20 cellular contexts compared by ENCODE assay signal in the genomic region with DNA sequence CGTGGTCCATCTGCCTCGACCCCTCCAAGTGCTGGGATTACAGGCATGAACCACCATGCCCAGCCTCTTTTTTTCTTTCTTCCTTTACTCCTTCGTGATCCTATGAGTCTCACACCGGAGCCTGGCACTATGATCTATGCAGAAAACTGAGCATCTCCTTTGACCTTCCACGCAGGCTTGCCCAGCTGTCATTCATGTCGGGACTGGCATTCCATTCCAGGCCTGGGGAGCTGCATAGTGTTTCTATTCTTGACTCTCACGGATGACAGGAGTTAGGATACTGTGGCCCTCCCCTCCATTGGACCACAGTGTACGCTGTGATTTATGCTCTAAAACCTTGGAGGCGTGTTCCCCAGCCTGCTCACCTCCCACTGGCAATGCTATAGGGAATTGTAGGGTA.
A peak's percentile ranks its signal among the peaks of the same experiment; 100 is the strongest.
DNase-seq lines count a peak whose midpoint lies in the region; ATAC-seq and TF ChIP-seq lines count a peak whose summit lies in the region.
"Had no signal": no experiment of that assay in that cellular context is flagged by ENCODE, and none has a peak within 500 bp of the region (broad histone marks: within the 10 kb centered on the region; RNA-seq: fewer than 3 reads in every experiment).

No MANE protein-coding gene starts in this region.

- H3K36me3 ChIP-seq in endodermal cell (ENCODE audit: control insufficient read depth, insufficient read depth, low read length) (no peaks in the 10 kb centered on the region), upper lobe of right lung (no peaks in the 10 kb centered on the region), esophagus muscularis mucosa (no peaks in the 10 kb centered on the region)

- TF ChIP-seq EP300 in esophagus muscularis mucosa (IDR thresholded peaks at IDR 0.05): no peak

- no peak overlapping the region for H3K27ac ChIP-seq in endodermal cell (ENCODE audit: low read depth, low read length)
- no peak overlapping the region for H3K27ac ChIP-seq in upper lobe of right lung
- H3K27ac ChIP-seq in esophagus muscularis mucosa (replicated peaks in 1 of 4): no peak overlapping the region
- H3K27ac ChIP-seq: 22Rv1, C4-2B had no signal

- no peak overlapping the region for H3K27ac Mint-ChIP-seq in endodermal cell
- no peak overlapping the region for H3K27ac Mint-ChIP-seq in progenitor cell of endocrine pancreas

- no peak overlapping the region for H3K9ac ChIP-seq in endodermal cell (ENCODE audit: extremely low read depth, low read length, poor library complexity, severe bottlenecking)

- peaks cover 28% of the 10 kb centered on the region for H3K9me3 ChIP-seq in endodermal cell (ENCODE audit: control insufficient read depth, low read length)
- no peaks in the 10 kb centered on the region for H3K9me3 ChIP-seq in upper lobe of right lung
- peaks cover 0 to 23% (median 10%) of the 10 kb centered on the region in 4 donors for H3K9me3 ChIP-seq in esophagus muscularis mucosa

- peaks cover 4% of the 10 kb centered on the region for H3K36me3 Mint-ChIP-seq in endodermal cell (ENCODE audit: low read depth)
- no peaks in the 10 kb centered on the region for H3K36me3 Mint-ChIP-seq in progenitor cell of endocrine pancreas (ENCODE audit: insufficient read depth)

- peaks cover 32% of the 10 kb centered on the region for H3K9me3 Mint-ChIP-seq in endodermal cell
- peaks cover 14% of the 10 kb centered on the region for H3K9me3 Mint-ChIP-seq in progenitor cell of endocrine pancreas (ENCODE audit: low read depth)

- H3K4me3 Mint-ChIP-seq in endodermal cell (no peak overlapping the region), progenitor cell of endocrine pancreas (ENCODE audit: low read depth) (no peak overlapping the region)

- ATAC-seq in upper lobe of right lung: no peak
- ATAC-seq: HCT116 had no signal

- no peak for TF ChIP-seq POLR2A in esophagus muscularis mucosa (IDR thresholded peaks at IDR 0.05; ENCODE audit: low read depth)

- H3K27me3 Mint-ChIP-seq in endodermal cell (ENCODE audit: insufficient read depth): peaks cover 8% of the 10 kb centered on the region
- peaks cover 23% of the 10 kb centered on the region for H3K27me3 Mint-ChIP-seq in progenitor cell of endocrine pancreas

- H3K4me1 ChIP-seq in endodermal cell (ENCODE audit: control insufficient read depth, insufficient read depth, low read length) (no peaks in the 10 kb centered on the region), upper lobe of right lung (no peaks in the 10 kb centered on the region), esophagus muscularis mucosa (no peaks in the 10 kb centered on the region)

- 86 to 88% methylated on average over 8 to 9 of the region's 9 CpGs for WGBS in endodermal cell (ENCODE audit: insufficient coverage in 1 of 2, insufficient read length in 1 of 2), 2 experiments
- 80% methylated on average over 9 of the region's 9 CpGs for WGBS in esophagus muscularis mucosa

- H3K4me3 ChIP-seq in endodermal cell (ENCODE audit: low read length) (no peak overlapping the region), upper lobe of right lung (no peak overlapping the region), esophagus muscularis mucosa (no peak overlapping the region)

- TF ChIP-seq CTCF in endodermal cell (conservative IDR thresholded peaks at IDR 0.05) (no peak), progenitor cell of endocrine pancreas (IDR thresholded peaks at IDR 0.05; ENCODE audit: unreplicated experiment) (no peak), upper lobe of right lung (IDR thresholded peaks at IDR 0.05) (no peak), esophagus muscularis mucosa (IDR thresholded peaks at IDR 0.05) (no peak)

- no peaks in the 10 kb centered on the region for H3K4me1 Mint-ChIP-seq in endodermal cell
- no peaks in the 10 kb centered on the region for H3K4me1 Mint-ChIP-seq in progenitor cell of endocrine pancreas (ENCODE audit: low read depth)

- H3K27me3 ChIP-seq in endodermal cell (ENCODE audit: control insufficient read depth, insufficient read depth, low read length, poor library complexity, severe bottlenecking) (no peaks in the 10 kb centered on the region), upper lobe of right lung (no peaks in the 10 kb centered on the region), esophagus muscularis mucosa (peaks cover 0 to 55% (median 0%) of the 10 kb centered on the region in 4 donors)

- intact Hi-C loops in upper lobe of right lung (cut with DNase I): no loop called here
- intact Hi-C loops in esophagus muscularis mucosa (cut with DNase I): no loop called here

- DNase-seq in activated CD8-positive, alpha-beta memory T cell treated with anti-CD3 and anti-CD28 coated beads for 24 hours: peak; percentile 9
- DNase-seq in activated CD8-positive, alpha-beta memory T cell treated with anti-CD3 and anti-CD28 coated beads, Interleukin-2, amount 50 U/mL, for 4 hours: no peak
- DNase-seq in endodermal cell (peak; percentile 7), progenitor cell of endocrine pancreas (ENCODE audit: low spot score, unreplicated experiment) (peak; percentile 2), upper lobe of right lung (peak; percentile 7), esophagus muscularis mucosa (ENCODE audit: extremely low spot score) (no peak), COR-L47 (lab: John Stamatoyannopoulos, UW) (no peak)
- no peak for DNase-seq in stimulated activated CD4-positive, alpha-beta T cell treated with anti-CD3 and anti-CD28 coated beads, Interleukin-4, amount 100 ng/mL, for 1 hour
- DNase-seq: AML-193, MM.1S, NCI-H1092, NCI-H1436 treated with DMSO at 0.1 percent for 48 hours, NCI-H2029, NCI-H345, NCI-H524 treated with DMSO at 0.1 percent for 48 hours, RPMI8226, SHP77 treated with DMSO at 0.1 percent for 48 hours had no signal

Comparison
In these comparisons a context has a peak if more than half of its experiments do, and no peak if none do; other contexts are left out.
1. DNase-seq: peak in activated CD8-positive, alpha-beta memory T cell treated with anti-CD3 and anti-CD28 coated beads for 24 hours (single experiment), endodermal cell (single experiment), progenitor cell of endocrine pancreas (single experiment) and upper lobe of right lung (single experiment); none in activated CD8-positive, alpha-beta memory T cell treated with anti-CD3 and anti-CD28 coated beads, Interleukin-2, amount 50 U/mL, for 4 hours (single experiment), esophagus muscularis mucosa (single experiment), COR-L47 (single experiment) and stimulated activated CD4-positive, alpha-beta T cell treated with anti-CD3 and anti-CD28 coated beads, Interleukin-4, amount 100 ng/mL, for 1 hour (single experiment).